8 cellular contexts compared by ENCODE assay signal in the genomic region with DNA sequence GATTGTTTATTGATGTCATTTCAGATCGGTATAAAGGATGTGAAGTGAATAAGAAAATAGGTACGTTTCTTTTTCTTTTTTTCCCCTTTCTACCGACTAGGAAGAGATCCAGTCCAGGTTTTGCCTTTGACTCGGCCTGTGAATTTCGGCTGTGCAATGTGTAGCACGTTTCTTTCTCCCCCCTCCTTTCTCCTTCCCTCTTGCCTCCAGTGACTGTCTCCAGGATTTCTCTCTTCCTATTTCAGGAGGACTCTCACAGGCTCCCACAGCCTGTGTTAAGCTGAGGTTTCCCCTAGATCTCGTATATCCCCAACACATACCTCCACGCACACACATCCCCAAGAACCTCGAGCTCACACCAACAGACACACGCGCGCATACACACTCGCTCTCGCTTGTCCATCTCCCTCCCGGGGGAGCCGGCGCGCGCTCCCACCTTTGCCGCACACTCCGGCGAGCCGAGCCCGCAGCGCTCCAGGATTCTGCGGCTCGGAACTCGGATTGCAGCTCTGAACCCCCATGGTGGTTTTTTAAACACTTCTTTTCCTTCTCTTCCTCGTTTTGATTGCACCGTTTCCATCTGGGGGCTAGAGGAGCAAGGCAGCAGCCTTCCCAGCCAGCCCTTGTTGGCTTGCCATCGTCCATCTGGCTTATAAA. TPM values are rescaled to one million over a fixed set of nuclear protein-coding genes. Genes with fewer than 3 reads are reported as not detected.
DNase-seq lines count a peak whose midpoint lies in the region; ATAC-seq and TF ChIP-seq lines count a peak whose summit lies in the region.

A gene (plus strand): TSS at position 185 of the 657 bp plus-strand sequence.

- no peaks in the 10 kb centered on the region for H3K36me3 ChIP-seq in SJSA1

- no peaks in the 10 kb centered on the region for H3K36me3 Mint-ChIP-seq in neural crest cell (ENCODE audit: low read depth)
- H3K36me3 Mint-ChIP-seq in activated naive CD8-positive, alpha-beta T cell treated with anti-CD3 and anti-CD28 coated beads for 36 hours: no peaks in the 10 kb centered on the region

- peak within 1 kb of the TSS; percentile 98 for H3K4me3 Mint-ChIP-seq in neural crest cell
- H3K4me3 Mint-ChIP-seq in activated naive CD8-positive, alpha-beta T cell treated with anti-CD3 and anti-CD28 coated beads for 36 hours: no peak within 1 kb of the TSS

- TF ChIP-seq CTCF in AG09309 (IDR thresholded peaks at IDR 0.05; ENCODE audit: control insufficient read depth, insufficient read depth, low read depth, low read length, missing control alignments) (no peak), LNCaP clone FGC (IDR thresholded peaks at IDR 0.05; ENCODE audit: control insufficient read depth, extremely low read depth, insufficient read depth) (no peak), fibroblast of pulmonary artery (IDR thresholded peaks at IDR 0.05; ENCODE audit: low read length, missing control alignments) (no peak), neural crest cell (conservative IDR thresholded peaks at IDR 0.05) (no peak)

- DNase-seq in AG09309 (ENCODE audit: low read depth): peak; percentile 88
- peak; percentile 62 for DNase-seq in LNCaP clone FGC (ENCODE audit: low read depth)
- peak; percentile 78 to 93 for DNase-seq in SJSA1 (ENCODE audit: low read depth in 1 of 2, low spot score in 2 of 2)
- peak; percentile 97 for DNase-seq in fibroblast of pulmonary artery (ENCODE audit: low read depth)
- peak; percentile 57 for DNase-seq in neural crest cell (ENCODE audit: low read depth, low spot score)
- DNase-seq in activated naive CD8-positive, alpha-beta T cell treated with anti-CD3 and anti-CD28 coated beads for 36 hours: no peak

- H3K4me3 ChIP-seq in AG09309 (ENCODE audit: control insufficient read depth, low read depth, low read length) (peak within 1 kb of the TSS; percentile 83), LNCaP clone FGC (ENCODE audit: low read depth, low read length) (peak within 1 kb of the TSS; percentile 64), SJSA1 (peak within 1 kb of the TSS; percentile 49), fibroblast of pulmonary artery (replicated peaks; ENCODE audit: low read depth, low read length) (peak within 1 kb of the TSS; percentile 81)

- H3K9me3 Mint-ChIP-seq in neural crest cell: no peaks in the 10 kb centered on the region
- no peaks in the 10 kb centered on the region for H3K9me3 Mint-ChIP-seq in activated naive CD8-positive, alpha-beta T cell treated with anti-CD3 and anti-CD28 coated beads for 36 hours

- no peak for ATAC-seq in HG02678 (IDR thresholded peaks at IDR 0.05; ENCODE audit: unreplicated experiment)
- no peak for ATAC-seq in GM19395 (IDR thresholded peaks at IDR 0.05; ENCODE audit: unreplicated experiment)

- H3K4me1 ChIP-seq in SJSA1 (replicated peaks): peaks cover 42% of the 10 kb centered on the region

- H3K27me3 ChIP-seq in SJSA1 (replicated peaks): peaks cover 54% of the 10 kb centered on the region

- peaks cover 69% of the 10 kb centered on the region for H3K4me1 Mint-ChIP-seq in neural crest cell
- peaks cover 3% of the 10 kb centered on the region for H3K4me1 Mint-ChIP-seq in activated naive CD8-positive, alpha-beta T cell treated with anti-CD3 and anti-CD28 coated beads for 36 hours

- H3K27ac ChIP-seq in SJSA1: peak within 1 kb of the TSS; percentile 50; the same call in 1 of the 2 replicates

- no peaks in the 10 kb centered on the region for H3K27me3 Mint-ChIP-seq in neural crest cell (ENCODE audit: low read depth)
- peaks cover 60% of the 10 kb centered on the region for H3K27me3 Mint-ChIP-seq in activated naive CD8-positive, alpha-beta T cell treated with anti-CD3 and anti-CD28 coated beads for 36 hours

- no peaks in the 10 kb centered on the region for H3K9me3 ChIP-seq in SJSA1 (replicated peaks)

- peak within 1 kb of the TSS; percentile 95 for H3K27ac Mint-ChIP-seq in neural crest cell (ENCODE audit: unreplicated experiment)
- no peak within 1 kb of the TSS for H3K27ac Mint-ChIP-seq in activated naive CD8-positive, alpha-beta T cell treated with anti-CD3 and anti-CD28 coated beads for 36 hours

RNA-seq across cellular contexts. Expression of the gene that starts here (rescaled TPM):
- total RNA-seq in SJSA1 (2014; rRNA removed; shearing (Covaris generic)): 0.88 and 1.6 TPM in 2 replicates
- 13.4 and 14.1 TPM in 2 replicates for total RNA-seq in neural crest cell
- not detected for total RNA-seq in activated naive CD8-positive, alpha-beta T cell treated with anti-CD3 and anti-CD28 coated beads for 36 hours
